Comparison of ENCODE assay signal across 2 cellular contexts in the genomic region with DNA sequence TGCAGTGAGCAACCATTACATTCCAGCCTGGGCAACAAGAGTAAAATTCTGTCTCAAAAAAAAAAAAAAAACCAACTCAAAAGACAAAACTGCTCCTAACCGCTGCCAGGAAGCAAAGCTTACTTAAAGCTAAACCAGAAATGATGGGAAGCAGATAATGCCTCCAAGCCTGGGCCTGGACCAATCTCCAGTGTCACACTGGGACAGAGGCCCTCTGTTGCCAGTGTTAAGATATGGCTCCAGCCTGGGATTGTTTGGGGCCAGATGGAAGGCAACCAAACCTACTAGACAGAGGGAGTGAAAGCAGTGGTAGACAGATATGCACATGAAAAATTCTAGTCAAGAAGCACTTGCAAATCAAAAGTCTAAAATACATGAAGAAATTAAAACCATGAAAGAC.
TF ChIP-seq lines count a peak whose summit lies in the region.

No MANE protein-coding gene starts in this region.

TF ChIP-seq in GM12891, 5 proteins besides CTCF, POLR2A, EP300 and RAD21:
- TF ChIP-seq PAX5 (IDR thresholded peaks at IDR 0.05; ENCODE audit: insufficient read depth, low read length, severe bottlenecking) (no peak), TAF1 (IDR thresholded peaks at IDR 0.05; ENCODE audit: low read depth, low read length) (no peak), SPI1 (IDR thresholded peaks at IDR 0.05; ENCODE audit: low read depth, low read length) (no peak), POU2F2 (IDR thresholded peaks at IDR 0.05; ENCODE audit: low read depth, low read length) (no peak), POLR2AphosphoS5 (IDR thresholded peaks at IDR 0.05; ENCODE audit: low read depth, low read length) (no peak)

TF ChIP-seq in K562, 482 proteins besides CTCF, POLR2A, EP300 and RAD21:
- TF ChIP-seq SIN3A (IDR thresholded peaks at IDR 0.05; ENCODE audit: borderline replicate concordance in 2 of 2, control insufficient read depth in 1 of 2, low read depth in 2 of 2, low read length in 2 of 2) (no peak), RBBP5 (IDR thresholded peaks at IDR 0.05; ENCODE audit: borderline replicate concordance, insufficient read depth, low read length, poor library complexity, severe bottlenecking) (no peak), SMARCA4 (IDR thresholded peaks at IDR 0.05) (no peak), ZNF23 (CRISPR knock-in tag; IDR thresholded peaks at IDR 0.05) (no peak), JUN (IDR thresholded peaks at IDR 0.05; ENCODE audit: borderline replicate concordance, low read depth, low read length) (no peak), JUN (CRISPR knock-in tag; IDR thresholded peaks at IDR 0.05; ENCODE audit: borderline replicate concordance) (no peak), SREBF1 (IDR thresholded peaks at IDR 0.05; ENCODE audit: borderline replicate concordance, low read depth, low read length) (no peak), YY1 (IDR thresholded peaks at IDR 0.05; ENCODE audit: borderline replicate concordance in 1 of 3, control insufficient read depth in 1 of 3, extremely low read depth in 1 of 3, insufficient read depth in 3 of 3, insufficient read length in 1 of 3, insufficient replicate concordance in 2 of 3, low read depth in 1 of 3, low read length in 2 of 3) (no peak), GATA2 (CRISPR knock-in tag; IDR thresholded peaks at IDR 0.05) (no peak), HDAC8 (tag; IDR thresholded peaks at IDR 0.05) (no peak), STAG1 (CRISPR knock-in tag; IDR thresholded peaks at IDR 0.05; ENCODE audit: borderline replicate concordance) (no peak), MYC (IDR thresholded peaks at IDR 0.05; ENCODE audit: low read depth, low read length) (no peak), MYC (CRISPR knock-in tag; IDR thresholded peaks at IDR 0.05; ENCODE audit: borderline replicate concordance, low read depth) (no peak), ZNF280A (IDR thresholded peaks at IDR 0.05; ENCODE audit: low read depth, partially characterized antibody) (no peak), HSF4 (CRISPR knock-in tag; IDR thresholded peaks at IDR 0.05; ENCODE audit: borderline replicate concordance) (no peak), CREBBP (IDR thresholded peaks at IDR 0.05; ENCODE audit: low read depth, low read length) (no peak), WHSC1 (IDR thresholded peaks at IDR 0.05; ENCODE audit: low read length) (no peak), ZBTB43 (CRISPR knock-in tag; IDR thresholded peaks at IDR 0.05) (no peak), DACH1 (IDR thresholded peaks at IDR 0.05; ENCODE audit: partially characterized antibody) (no peak), GABPB1 (CRISPR knock-in tag; IDR thresholded peaks at IDR 0.05) (no peak)
- TF ChIP-seq, protein P1, sequence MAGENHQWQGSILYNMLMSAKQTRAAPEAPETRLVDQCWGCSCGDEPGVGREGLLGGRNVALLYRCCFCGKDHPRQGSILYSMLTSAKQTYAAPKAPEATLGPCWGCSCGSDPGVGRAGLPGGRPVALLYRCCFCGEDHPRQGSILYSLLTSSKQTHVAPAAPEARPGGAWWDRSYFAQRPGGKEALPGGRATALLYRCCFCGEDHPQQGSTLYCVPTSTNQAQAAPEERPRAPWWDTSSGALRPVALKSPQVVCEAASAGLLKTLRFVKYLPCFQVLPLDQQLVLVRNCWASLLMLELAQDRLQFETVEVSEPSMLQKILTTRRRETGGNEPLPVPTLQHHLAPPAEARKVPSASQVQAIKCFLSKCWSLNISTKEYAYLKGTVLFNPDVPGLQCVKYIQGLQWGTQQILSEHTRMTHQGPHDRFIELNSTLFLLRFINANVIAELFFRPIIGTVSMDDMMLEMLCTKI (IDR thresholded peaks at IDR 0.05; ENCODE audit: partially characterized antibody), result no peak
- TF ChIP-seq, protein P2, sequence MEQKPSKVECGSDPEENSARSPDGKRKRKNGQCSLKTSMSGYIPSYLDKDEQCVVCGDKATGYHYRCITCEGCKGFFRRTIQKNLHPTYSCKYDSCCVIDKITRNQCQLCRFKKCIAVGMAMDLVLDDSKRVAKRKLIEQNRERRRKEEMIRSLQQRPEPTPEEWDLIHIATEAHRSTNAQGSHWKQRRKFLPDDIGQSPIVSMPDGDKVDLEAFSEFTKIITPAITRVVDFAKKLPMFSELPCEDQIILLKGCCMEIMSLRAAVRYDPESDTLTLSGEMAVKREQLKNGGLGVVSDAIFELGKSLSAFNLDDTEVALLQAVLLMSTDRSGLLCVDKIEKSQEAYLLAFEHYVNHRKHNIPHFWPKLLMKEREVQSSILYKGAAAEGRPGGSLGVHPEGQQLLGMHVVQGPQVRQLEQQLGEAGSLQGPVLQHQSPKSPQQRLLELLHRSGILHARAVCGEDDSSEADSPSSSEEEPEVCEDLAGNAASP (IDR thresholded peaks at IDR 0.05), result no peak
